In the genomic region with DNA sequence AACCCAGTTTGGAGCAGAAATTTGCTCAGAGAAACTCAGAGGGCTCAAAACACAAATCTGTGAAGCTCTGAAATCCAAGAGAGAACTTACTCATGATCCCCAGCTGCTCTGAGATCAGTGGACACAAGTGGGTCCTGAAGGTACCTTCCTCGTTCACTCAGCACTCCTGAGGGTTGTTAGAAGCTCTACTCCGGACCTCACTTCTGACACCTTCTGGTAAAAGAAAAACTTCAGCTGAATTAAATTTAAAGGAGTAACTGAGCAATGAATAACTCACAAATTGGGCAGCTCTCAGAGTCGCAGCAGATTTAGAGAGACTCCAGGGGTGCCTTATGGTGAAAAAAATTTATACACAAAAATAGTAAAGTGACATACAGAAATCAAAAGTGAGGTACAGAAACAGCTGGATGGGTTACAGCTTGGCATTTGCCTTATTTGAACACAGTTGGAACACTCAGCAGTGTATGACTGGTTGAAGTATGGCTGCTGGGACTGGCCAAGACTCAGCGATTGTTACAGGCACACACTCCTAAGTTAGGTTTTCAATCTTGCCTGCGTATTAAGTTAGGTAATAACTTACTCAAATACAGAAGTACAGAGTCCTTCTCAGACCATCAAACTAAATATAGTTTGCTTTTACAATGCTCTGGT, we compare ENCODE assay signal across 9 cellular contexts.
DNase-seq lines count a peak whose midpoint lies in the region; ATAC-seq and TF ChIP-seq lines count a peak whose summit lies in the region.
"Had no signal": no experiment of that assay in that cellular context is flagged by ENCODE, and none has a peak within 500 bp of the region (broad histone marks: within the 10 kb centered on the region; RNA-seq: fewer than 3 reads in every experiment).

No MANE protein-coding gene starts in this region.

- peak; percentile 27 for TF ChIP-seq CTCF in retinal pigment epithelial cell (conservative IDR thresholded peaks at IDR 0.05; ENCODE audit: low read depth, low read length)

- H3K36me3 Mint-ChIP-seq in effector memory CD8-positive, alpha-beta T cell (ENCODE audit: insufficient read depth) = no peaks in the 10 kb centered on the region

- no peak overlapping the region for H3K4me3 Mint-ChIP-seq in effector memory CD8-positive, alpha-beta T cell

- peak; percentile 1 for DNase-seq in NCI-H510A treated with DMSO at 0.1 percent for 48 hours (lab: John Stamatoyannopoulos, UW)
- DNase-seq in NCI-H510A (lab: John Stamatoyannopoulos, UW) = no peak
- DNase-seq in NAMALWA (ENCODE audit: low spot score) = peak; percentile 49
- no peak for DNase-seq in effector memory CD8-positive, alpha-beta T cell
- DNase-seq in retinal pigment epithelial cell (ENCODE audit: low read depth) = peak; percentile 7
- no peak for DNase-seq in GM19238 (ENCODE audit: insufficient read length, low spot score)
- DNase-seq in dedifferentiated amniotic fluid mesenchymal stem cell (ENCODE audit: extremely low spot score) = no peak
- DNase-seq: amygdala had no signal

- H3K27ac Mint-ChIP-seq in effector memory CD8-positive, alpha-beta T cell = peak overlapping the region in 1 of 2 donors; percentile 64

- no peak overlapping the region for H3K4me3 ChIP-seq in retinal pigment epithelial cell (ENCODE audit: low read length)

- peak; percentile 47 for ATAC-seq in effector memory CD8-positive, alpha-beta T cell (replicated peaks)
- no peak for ATAC-seq in HG02571 (IDR thresholded peaks at IDR 0.05; ENCODE audit: unreplicated experiment)

- peaks cover 0 to 4% of the 10 kb centered on the region in 2 donors for H3K27me3 Mint-ChIP-seq in effector memory CD8-positive, alpha-beta T cell

- peaks cover 0 to 4% of the 10 kb centered on the region in 2 donors for H3K4me1 Mint-ChIP-seq in effector memory CD8-positive, alpha-beta T cell (ENCODE audit: low read depth in 2 of 2)

- no peaks in the 10 kb centered on the region for H3K9me3 Mint-ChIP-seq in effector memory CD8-positive, alpha-beta T cell

Comparison
In these comparisons a context has a peak if more than half of its experiments do, and no peak if none do; other contexts are left out.
1. DNase-seq: peak in NCI-H510A treated with DMSO at 0.1 percent for 48 hours (single experiment), NAMALWA (single experiment) and retinal pigment epithelial cell (single experiment); none in NCI-H510A (single experiment), effector memory CD8-positive, alpha-beta T cell (0 of 3), GM19238 (single experiment) and dedifferentiated amniotic fluid mesenchymal stem cell (single experiment).